ENCODE assay signal across 10 cellular contexts in the genomic region with DNA sequence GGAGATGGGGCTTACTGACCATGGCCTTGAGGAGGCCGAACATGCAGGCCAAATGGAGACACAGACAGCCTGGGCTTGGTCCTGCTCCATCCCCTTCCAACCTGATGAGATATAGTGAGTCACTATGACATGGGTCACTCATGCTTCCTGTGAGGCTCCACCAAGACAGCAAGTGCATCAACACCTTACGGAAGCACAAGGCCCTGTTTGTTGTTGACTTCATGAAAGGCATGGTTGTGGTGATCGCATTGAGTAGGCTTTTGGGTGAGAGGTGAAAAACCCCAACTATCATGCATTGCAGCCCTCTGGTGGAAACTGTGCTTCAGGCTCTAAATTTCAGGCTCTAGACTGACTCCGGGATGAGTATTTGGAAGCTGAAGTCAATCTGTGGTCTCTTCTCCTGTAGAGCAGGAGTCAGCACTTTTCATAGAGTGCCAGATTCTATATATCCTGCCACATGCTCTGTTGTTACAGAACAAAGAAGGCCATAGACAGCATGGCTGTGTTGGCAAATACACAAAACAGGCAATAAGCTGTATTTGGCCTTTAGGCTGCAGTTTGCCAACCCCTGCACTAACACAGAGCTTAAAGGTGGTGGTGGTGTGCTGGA.
DNase-seq lines count a peak whose midpoint lies in the region; ATAC-seq lines count a peak whose summit lies in the region.
"Had no signal": no experiment of that assay in that cellular context is flagged by ENCODE, and none has a peak within 500 bp of the region (broad histone marks: within the 10 kb centered on the region; RNA-seq: fewer than 3 reads in every experiment).

No MANE protein-coding gene starts in this region.

- H3K9me3 Mint-ChIP-seq in effector memory CD8-positive, alpha-beta T cell, result no peaks in the 10 kb centered on the region

- peaks cover 0 to 16% of the 10 kb centered on the region in 2 donors for H3K27me3 Mint-ChIP-seq in effector memory CD8-positive, alpha-beta T cell

- no peaks in the 10 kb centered on the region for H3K36me3 Mint-ChIP-seq in effector memory CD8-positive, alpha-beta T cell (ENCODE audit: insufficient read depth)

- DNase-seq in stimulated activated CD4-positive, alpha-beta T cell treated with anti-CD3 and anti-CD28 coated beads, Interleukin-4, amount 100 ng/mL, for 24 hours, result peak; percentile 8
- DNase-seq in stimulated activated CD4-positive, alpha-beta T cell treated with anti-CD3 and anti-CD28 coated beads, Interleukin-12 subunit alpha, Interleukin-12 subunit beta, amount 100 ng/mL, for 4 hours, result no peak
- DNase-seq in RKO (ENCODE audit: low spot score) (peak; percentile 22), iPS-NIHi11 (ENCODE audit: low spot score) (no peak), midbrain (lab: John Stamatoyannopoulos, UW) (no peak), NCI-H2196 (lab: John Stamatoyannopoulos, UW; ENCODE audit: unreplicated experiment) (no peak)
- peak; percentile 14 to 49 (median 15) for DNase-seq in effector memory CD8-positive, alpha-beta T cell
- DNase-seq: activated T-cell treated with anti-CD3 and anti-CD28 coated beads, Interleukin-2, amount 50 U/mL, for 1 hour; T-helper 9 cell had no signal

- H3K27ac Mint-ChIP-seq in effector memory CD8-positive, alpha-beta T cell, result peak overlapping the region; percentile 36 to 90

- peak; percentile 87 for ATAC-seq in effector memory CD8-positive, alpha-beta T cell (replicated peaks)
- ATAC-seq in HG02759 (IDR thresholded peaks at IDR 0.05; ENCODE audit: unreplicated experiment), result no peak

- H3K4me1 Mint-ChIP-seq in effector memory CD8-positive, alpha-beta T cell (ENCODE audit: low read depth in 2 of 2), result peaks cover 5 to 22% of the 10 kb centered on the region in 2 donors

- H3K4me3 Mint-ChIP-seq in effector memory CD8-positive, alpha-beta T cell, result no peak overlapping the region

Comparison
In these comparisons a context has a peak if more than half of its experiments do, and no peak if none do; other contexts are left out.
1. DNase-seq: peak in stimulated activated CD4-positive, alpha-beta T cell treated with anti-CD3 and anti-CD28 coated beads, Interleukin-4, amount 100 ng/mL, for 24 hours (single experiment), RKO (single experiment) and effector memory CD8-positive, alpha-beta T cell (3 of 3); none in stimulated activated CD4-positive, alpha-beta T cell treated with anti-CD3 and anti-CD28 coated beads, Interleukin-12 subunit alpha, Interleukin-12 subunit beta, amount 100 ng/mL, for 4 hours (single experiment), iPS-NIHi11 (single experiment), midbrain (single experiment) and NCI-H2196 (single experiment).